In genomic region chr10:108461976-108462375, GRCh38 we compare ENCODE assay signal across 8 cellular contexts.
"Had no signal": no experiment of that assay in that cellular context is flagged by ENCODE, and none has a peak within 500 bp of the region (broad histone marks: within the 10 kb centered on the region; RNA-seq: fewer than 3 reads in every experiment).

No MANE protein-coding gene starts in this region.

- H3K36me3 Mint-ChIP-seq: IgD-negative memory B cell had no signal

- DNase-seq: GM23248, GOT3, H7, HFFc6, KBM-7 had no signal

- H3K36me3 ChIP-seq: HAP-1 had no signal

- H2AFZ ChIP-seq: GM23248 had no signal

- H3K4me3 Mint-ChIP-seq: HFFc6, IgD-negative memory B cell had no signal

- H3K27ac ChIP-seq: GM23248 had no signal

- ATAC-seq: HCT116 had no signal

- H3K27ac Mint-ChIP-seq: HFFc6, IgD-negative memory B cell had no signal

- H3K9me3 ChIP-seq: HAP-1 had no signal

- H3K4me3 ChIP-seq: GM23248, HAP-1 had no signal

- H3K4me1 ChIP-seq: HAP-1 had no signal

- H3K9ac ChIP-seq: GM23248 had no signal
